8 cellular contexts compared by ENCODE assay signal in genomic region chr2:96138146-96139145, GRCh38. TPM values are rescaled to one million over a fixed set of nuclear protein-coding genes. Genes with fewer than 3 reads are reported as not detected.
A peak's percentile ranks its signal among the peaks of the same experiment; 100 is the strongest.
DNase-seq lines count a peak whose midpoint lies in the region; TF ChIP-seq lines count a peak whose summit lies in the region.

ASTL (minus strand) TSS chr2:96138502; CDS start chr2:96138436, 66 bp downstream.

- WGBS in SK-N-SH (ENCODE audit: low lambda C conversion rate), result 60% methylated on average over 17 of the region's 17 CpGs
- 19 to 25% (median 21%) methylated on average over 11 to 17 of the region's 17 CpGs for WGBS in adrenal gland, 4 donors

- TF ChIP-seq POLR2A in adrenal gland (IDR thresholded peaks at IDR 0.05), result no peak

- intact Hi-C loops in adrenal gland (cut with DNase I), result loop anchor here (5.0 to 10.0 kb wide), 2 partner anchors 39 to 376 kb away; no protein-coding TSS in a partner anchor

- no peak within 1 kb of the TSS for H2AFZ ChIP-seq in SK-N-SH (ENCODE audit: low read depth)

- H3K79me2 ChIP-seq in SK-N-SH (ENCODE audit: insufficient read depth), result no peaks in the 10 kb centered on the region

- no peaks in the 10 kb centered on the region for H4K20me1 ChIP-seq in SK-N-SH (ENCODE audit: insufficient read depth)

- no peak for TF ChIP-seq EP300 in SK-N-SH (IDR thresholded peaks at IDR 0.05; ENCODE audit: borderline replicate concordance in 1 of 2, low read depth in 1 of 2, low read length in 1 of 2)

- DNase-seq in GM12864 (ENCODE audit: low read depth), result no peak
- DNase-seq in HK-2 (ENCODE audit: unreplicated experiment), result peak; percentile 39
- peak; percentile 73 for DNase-seq in SK-N-SH
- DNase-seq in adrenal gland, result peak in 6 of 7 donors; percentile 44 to 66 (median 53)
- DNase-seq in stimulated activated CD4-positive, alpha-beta T cell treated with anti-CD3 and anti-CD28 coated beads, Interleukin-4, amount 100 ng/mL, for 4 hours, result peak; percentile 54 to 62
- DNase-seq in SHP77 treated with DMSO at 0.1 percent for 48 hours (lab: John Stamatoyannopoulos, UW), result no peak
- DNase-seq in epidermal melanocyte (ENCODE audit: insufficient read length, low spot score), result no peak

- H3K9me2 ChIP-seq in SK-N-SH, result no peaks in the 10 kb centered on the region

- H3K4me3 ChIP-seq in GM12864 (ENCODE audit: low read depth, low read length) (no peak within 1 kb of the TSS), SK-N-SH (ENCODE audit: low read depth in 2 of 2, low read length in 1 of 2) (no peak within 1 kb of the TSS; a peak in 1 of 4 replicates), adrenal gland (no peak within 1 kb of the TSS), iPS-15b (ENCODE audit: low read depth, low read length) (peak within 1 kb of the TSS; percentile 19)

- H3K36me3 ChIP-seq in SK-N-SH (replicated peaks in 1 of 2; ENCODE audit: control insufficient read depth in 1 of 2, insufficient read depth in 2 of 2, low read length in 1 of 2) (no peaks in the 10 kb centered on the region), adrenal gland (replicated peaks in 1 of 2) (no peaks in the 10 kb centered on the region), iPS-15b (ENCODE audit: control insufficient read depth, insufficient read depth, low read length) (no peaks in the 10 kb centered on the region)

- H3K27ac ChIP-seq in SK-N-SH (ENCODE audit: low read depth in 2 of 2, low read length in 1 of 2) (no peak within 1 kb of the TSS), adrenal gland (no peak within 1 kb of the TSS)

- H3K4me2 ChIP-seq in SK-N-SH, result no peak within 1 kb of the TSS

- POLR2A ChIA-PET in SK-N-SH (lab: Yijun Ruan, JAX), result no interaction called here

- TF ChIP-seq RAD21 in SK-N-SH (IDR thresholded peaks at IDR 0.05; ENCODE audit: low read length), result peak; percentile 71

- TF ChIP-seq CTCF in GM12864 (IDR thresholded peaks at IDR 0.05; ENCODE audit: low read depth, low read length, missing control alignments), result peak; percentile 73
- TF ChIP-seq CTCF in SK-N-SH (IDR thresholded peaks at IDR 0.05), result peak; percentile 53
- TF ChIP-seq CTCF in adrenal gland (IDR thresholded peaks at IDR 0.05), result peak; percentile 28 to 69 (median 54)

- peaks cover 7% of the 10 kb centered on the region; the same call in 1 of the 2 replicates for H3K27me3 ChIP-seq in SK-N-SH (ENCODE audit: insufficient read depth)
- H3K27me3 ChIP-seq in adrenal gland, result no peaks in the 10 kb centered on the region
- H3K27me3 ChIP-seq in iPS-15b (ENCODE audit: control insufficient read depth, insufficient read depth, low read length), result no peaks in the 10 kb centered on the region

- H3K9ac ChIP-seq in SK-N-SH (no peak within 1 kb of the TSS), iPS-15b (ENCODE audit: low read depth, low read length) (no peak within 1 kb of the TSS)

- no peaks in the 10 kb centered on the region for H3F3A ChIP-seq in SK-N-SH (replicated peaks; ENCODE audit: insufficient read depth)

- CTCF ChIA-PET in SK-N-SH (lab: Yijun Ruan, JAX), result interaction anchor here (0.6 to 5.6 kb wide), 26 partner anchors 8 to 371 kb away, joined by 3 to 102 read pairs (median 4); partner anchors contain the start of genes ADRA2B and ANKRD36C

- H3K9me3 ChIP-seq in SK-N-SH (no peaks in the 10 kb centered on the region), adrenal gland (replicated peaks in 1 of 3) (no peaks in the 10 kb centered on the region), iPS-15b (ENCODE audit: control insufficient read depth, insufficient read depth, low read length) (no peaks in the 10 kb centered on the region)

- peaks cover 0 to 22% of the 10 kb centered on the region in 2 experiments; a peak in 1 of 4 replicates for H3K4me1 ChIP-seq in SK-N-SH (ENCODE audit: control insufficient read depth in 1 of 2, insufficient read depth in 2 of 2, low read depth in 1 of 2, low read length in 1 of 2)
- H3K4me1 ChIP-seq in adrenal gland (replicated peaks in 1 of 2), result no peaks in the 10 kb centered on the region
- peaks cover 4% of the 10 kb centered on the region for H3K4me1 ChIP-seq in iPS-15b (ENCODE audit: control insufficient read depth, insufficient read depth, low read length)

TF ChIP-seq in SK-N-SH, 30 proteins besides CTCF, POLR2A, EP300 and RAD21:
- no peak for TF ChIP-seq SIN3A (IDR thresholded peaks at IDR 0.05; ENCODE audit: borderline replicate concordance, low read depth, low read length)
- peak; percentile 60 for TF ChIP-seq SMC3 (IDR thresholded peaks at IDR 0.05; ENCODE audit: low read depth, low read length)

RNA-seq across cellular contexts. Expression of gene ASTL, which starts in this region (rescaled TPM):
- polyA plus RNA-seq in SK-N-SH (2012; rRNA removed) (not detected in 2 replicates), adrenal gland (not detected)
- polyA plus RNA-seq in SK-N-SH (2012; cell fraction: cytosol; rRNA removed), result not detected in 2 replicates
- polyA plus RNA-seq in SK-N-SH (2012; cell fraction: nucleus; rRNA removed), result not detected in 2 replicates
- not detected for total RNA-seq in adrenal gland

Comparison
In these comparisons a context has a peak if more than half of its experiments do, and no peak if none do; other contexts are left out.
1. Peak in DNase-seq in SK-N-SH; RNA of the gene not detected or under 1 TPM.
2. Peak in DNase-seq in adrenal gland; RNA of the gene not detected or under 1 TPM.
3. DNase-seq: peak in HK-2 (single experiment) and stimulated activated CD4-positive, alpha-beta T cell treated with anti-CD3 and anti-CD28 coated beads, Interleukin-4, amount 100 ng/mL, for 4 hours (2 of 2); none in GM12864 (single experiment), SHP77 treated with DMSO at 0.1 percent for 48 hours (single experiment) and epidermal melanocyte (single experiment).
4. Peak in every context shown above with its lines, with median percentiles within 50 percentile points of each other: CTCF ChIP-seq.